ENCODE assay signal across 10 cellular contexts in genomic region chr3:71512000-71512399, GRCh38.
DNase-seq lines count a peak whose midpoint lies in the region; ATAC-seq and TF ChIP-seq lines count a peak whose summit lies in the region.
"Had no signal": no experiment of that assay in that cellular context is flagged by ENCODE, and none has a peak within 500 bp of the region (broad histone marks: within the 10 kb centered on the region; RNA-seq: fewer than 3 reads in every experiment).

No MANE protein-coding gene starts in this region.

- peak; percentile 42 for TF ChIP-seq CTCF in GM06990 (IDR thresholded peaks at IDR 0.05; ENCODE audit: insufficient read depth, low read length, poor library complexity, severe bottlenecking)
- peak in 1 of 7 experiments; percentile 7 for TF ChIP-seq CTCF in stomach (IDR thresholded peaks at IDR 0.05)

- no peak overlapping the region for H3K27ac ChIP-seq in stomach

- H3K27ac Mint-ChIP-seq in T-helper 2 cell treated with Interferon-gamma antibody and Interleukin-4, amounts not matched to agents 5 μg/mL and 100 μg/mL, for 36 hours: peak overlapping the region; percentile 27

- H3K27me3 Mint-ChIP-seq in T-helper 2 cell treated with Interferon-gamma antibody and Interleukin-4, amounts not matched to agents 5 μg/mL and 100 μg/mL, for 36 hours (ENCODE audit: low read depth): no peaks in the 10 kb centered on the region

- H3K4me1 Mint-ChIP-seq in T-helper 2 cell treated with Interferon-gamma antibody and Interleukin-4, amounts not matched to agents 5 μg/mL and 100 μg/mL, for 36 hours (ENCODE audit: low read depth): peaks cover 16% of the 10 kb centered on the region

- no peak for TF ChIP-seq EP300 in stomach (IDR thresholded peaks at IDR 0.05)

- H3K36me3 ChIP-seq in GM06990 (ENCODE audit: control insufficient read depth, insufficient read depth, low read length) (no peaks in the 10 kb centered on the region), stomach (no peaks in the 10 kb centered on the region)

- no peaks in the 10 kb centered on the region for H3K9me3 Mint-ChIP-seq in T-helper 2 cell treated with Interferon-gamma antibody and Interleukin-4, amounts not matched to agents 5 μg/mL and 100 μg/mL, for 36 hours

- H3K9me3 ChIP-seq in stomach: peaks cover 0 to 3% (median 0%) of the 10 kb centered on the region in 4 donors

- H3K4me3 Mint-ChIP-seq in T-helper 2 cell treated with Interferon-gamma antibody and Interleukin-4, amounts not matched to agents 5 μg/mL and 100 μg/mL, for 36 hours: no peak overlapping the region

- TF ChIP-seq POLR2A in stomach (IDR thresholded peaks at IDR 0.05): no peak

- no peak for DNase-seq in GM06990 (ENCODE audit: extremely low read depth, insufficient read length)
- no peak for DNase-seq in T-helper 2 cell treated with Interferon-gamma antibody and Interleukin-4, amounts not matched to agents 5 μg/mL and 100 μg/mL, for 36 hours (ENCODE audit: low spot score)
- peak; percentile 61 for DNase-seq in iPS-NIHi11 (ENCODE audit: low spot score)
- DNase-seq in stomach: no peak
- no peak for DNase-seq in NCI-H510A treated with DMSO at 0.1 percent for 48 hours (lab: John Stamatoyannopoulos, UW)
- no peak for DNase-seq in posterior cingulate gyrus
- DNase-seq in NCI-H2029 (lab: John Stamatoyannopoulos, UW): no peak
- DNase-seq: right cardiac atrium had no signal

- peak; percentile 76 for ATAC-seq in GM21786 (IDR thresholded peaks at IDR 0.05; ENCODE audit: unreplicated experiment)
- ATAC-seq: HCT116 had no signal

- peaks cover 4% of the 10 kb centered on the region for H3K36me3 Mint-ChIP-seq in T-helper 2 cell treated with Interferon-gamma antibody and Interleukin-4, amounts not matched to agents 5 μg/mL and 100 μg/mL, for 36 hours (ENCODE audit: low read depth)

- H3K4me3 ChIP-seq in GM06990 (replicated peaks; ENCODE audit: low read depth, low read length) (no peak overlapping the region), stomach (no peak overlapping the region)

- H3K4me1 ChIP-seq in stomach: peaks cover 3 to 27% (median 13%) of the 10 kb centered on the region in 4 donors

- no peaks in the 10 kb centered on the region for H3K27me3 ChIP-seq in GM06990 (replicated peaks; ENCODE audit: control insufficient read depth, insufficient read depth, low read length)
- H3K27me3 ChIP-seq in stomach: no peaks in the 10 kb centered on the region

- intact Hi-C loops in stomach (cut with DNase I; ENCODE audit: low total_unique reads) (no loop called here), posterior cingulate gyrus (cut with DNase I) (no loop called here)

- 54 to 67% (median 64%) methylated on average over 3 of the region's 3 CpGs for WGBS in stomach, 5 donors
